Comparison of ENCODE assay signal across 14 cellular contexts in the genomic region with DNA sequence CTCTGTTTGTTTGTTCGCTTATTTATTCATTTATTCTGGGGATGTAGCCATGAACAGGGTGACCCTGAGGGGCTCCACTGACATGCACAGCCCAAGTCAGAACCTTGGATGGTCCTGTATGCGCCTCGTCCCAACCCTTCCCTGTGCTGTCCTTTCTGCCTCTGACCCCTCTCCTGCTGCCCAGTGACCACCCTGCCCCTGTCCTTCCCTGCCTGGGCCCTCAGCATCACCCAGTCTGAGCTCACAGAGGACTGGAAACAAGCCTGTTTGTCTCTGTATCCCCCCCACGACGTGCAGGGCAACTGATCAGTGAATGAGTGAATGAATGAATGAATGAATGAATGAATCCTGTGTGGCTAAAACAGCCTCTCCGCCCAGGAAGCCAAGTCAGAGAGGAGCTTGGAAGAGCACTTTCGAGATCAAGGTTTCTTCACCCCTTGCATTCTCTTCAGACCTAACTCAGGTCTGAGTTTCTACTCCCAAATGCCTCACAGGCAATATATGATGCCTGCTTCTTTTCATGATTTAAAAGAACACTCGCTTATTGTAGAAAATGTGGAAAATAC.
DNase-seq lines count a peak whose midpoint lies in the region; ATAC-seq, FAIRE-seq and TF ChIP-seq lines count a peak whose summit lies in the region.
"Had no signal": no experiment of that assay in that cellular context is flagged by ENCODE, and none has a peak within 500 bp of the region (broad histone marks: within the 10 kb centered on the region; RNA-seq: fewer than 3 reads in every experiment).

No MANE protein-coding gene starts in this region.

- WGBS in H9 (ENCODE audit: extremely low coverage, insufficient read length, low lambda C conversion rate): no CpG with 5 or more reads among the region's 8 CpGs

- intact Hi-C loops in CD14-positive monocyte (cut with micrococcal nuclease): loop anchor here in 1 of 2 donors (5.0 kb wide), 1 partner anchor 67 kb away; no protein-coding TSS in a partner anchor

- no peak overlapping the region for H2BK12ac ChIP-seq in H9 (ENCODE audit: insufficient read length, low read depth, low read length)

- no peaks in the 10 kb centered on the region for H3K27me3 ChIP-seq in H9 (ENCODE audit: insufficient read depth, low read length)

- H4K8ac ChIP-seq in H9 (replicated peaks; ENCODE audit: insufficient read length, low read depth, low read length): no peak overlapping the region

- no peaks in the 10 kb centered on the region for H3K79me1 ChIP-seq in H9 (ENCODE audit: insufficient read depth, low read depth, low read length, poor library complexity, severe bottlenecking)

- H3K27ac Mint-ChIP-seq in CD14-positive monocyte: peak overlapping the region in 2 of 7 donors; percentile 6 to 22
- H3K27ac Mint-ChIP-seq in H9: no peak overlapping the region
- no peak overlapping the region for H3K27ac Mint-ChIP-seq in osteocyte (ENCODE audit: unreplicated experiment)
- H3K27ac Mint-ChIP-seq in immature natural killer cell: no peak overlapping the region
- H3K27ac Mint-ChIP-seq: CD8-positive, alpha-beta memory T cell had no signal

- H2AFZ ChIP-seq in H9 (ENCODE audit: low read length): no peak overlapping the region

- H3K9ac ChIP-seq in H9 (ENCODE audit: extremely low read depth, insufficient read length, low read length): no peak overlapping the region

- H3K9me3 ChIP-seq in H9 (ENCODE audit: control insufficient read depth, low read depth, low read length): no peaks in the 10 kb centered on the region

- DNase-seq in CD14-positive monocyte (ENCODE audit: low spot score) (peak; percentile 20), H9 (peak; percentile 22), coronary artery (ENCODE audit: low spot score) (peak; percentile 43), osteocyte (ENCODE audit: extremely low spot score, unreplicated experiment) (peak; percentile 78), urothelium cell line (ENCODE audit: low spot score) (no peak), immature natural killer cell (no peak)
- DNase-seq: CD8-positive, alpha-beta memory T cell; GF-D8; NCI-H146; NCI-H2081 treated with DMSO at 0.1 percent for 48 hours; NCI-H526 treated with DMSO at 0.1 percent for 48 hours; NK-92 treated with Interleukin-12 subunit alpha and Interleukin-12 subunit beta, amount 100 ng/mL, for 24 hours had no signal

- H3K14ac ChIP-seq in H9 (ENCODE audit: insufficient read depth, low read length): no peak overlapping the region

- no peak for ATAC-seq in GM21576 (IDR thresholded peaks at IDR 0.05; ENCODE audit: unreplicated experiment)
- ATAC-seq: HCT116 had no signal

- no peaks in the 10 kb centered on the region for H3K4me1 ChIP-seq in H9 (ENCODE audit: insufficient read depth, low read length)

- H3K4me3 ChIP-seq in coronary artery: no peak overlapping the region

- TF ChIP-seq CTCF in CD14-positive monocyte (IDR thresholded peaks at IDR 0.05) (no peak), H9 (conservative IDR thresholded peaks at IDR 0.05) (no peak), coronary artery (IDR thresholded peaks at IDR 0.05) (no peak), osteocyte (IDR thresholded peaks at IDR 0.05) (no peak)

- H3K4me3 Mint-ChIP-seq in CD14-positive monocyte (no peak overlapping the region), H9 (no peak overlapping the region), osteocyte (ENCODE audit: unreplicated experiment) (no peak overlapping the region), immature natural killer cell (no peak overlapping the region)
- H3K4me3 Mint-ChIP-seq: CD8-positive, alpha-beta memory T cell had no signal

- H4K20me1 ChIP-seq in H9 (ENCODE audit: control insufficient read depth, insufficient read depth, insufficient read length): no peaks in the 10 kb centered on the region

- no peak overlapping the region for H2BK5ac ChIP-seq in H9 (ENCODE audit: insufficient read length, low read length)

- no peak overlapping the region for H2BK15ac ChIP-seq in H9 (ENCODE audit: low read depth, low read length)

- no peak overlapping the region for H3K4ac ChIP-seq in H9 (ENCODE audit: low read depth, low read length)

- H3K79me2 ChIP-seq in H9 (ENCODE audit: insufficient read depth, low read length): no peaks in the 10 kb centered on the region

- H3K23ac ChIP-seq in H9 (ENCODE audit: insufficient read length, low read depth, low read length): no peak overlapping the region

- H3K23me2 ChIP-seq in H9 (ENCODE audit: insufficient read length, low read depth, low read length, poor library complexity, severe bottlenecking): no peaks in the 10 kb centered on the region

- no peak overlapping the region for H3T11ph ChIP-seq in H9 (ENCODE audit: low read length)

- H3K18ac ChIP-seq in H9 (ENCODE audit: insufficient read length, low read depth, low read length): no peak overlapping the region

- no peak overlapping the region for H3K27ac ChIP-seq in H9 (ENCODE audit: insufficient read length, low read depth, low read length)
- no peak overlapping the region for H3K27ac ChIP-seq in coronary artery

- H4K5ac ChIP-seq in H9 (ENCODE audit: insufficient read length, low read depth, low read length): no peak overlapping the region

- H3K36me3 Mint-ChIP-seq in CD14-positive monocyte: peaks cover 15 to 23% of the 10 kb centered on the region in 2 donors
- no peaks in the 10 kb centered on the region for H3K36me3 Mint-ChIP-seq in H9 (ENCODE audit: insufficient read depth in 1 of 3, low read depth in 3 of 3)
- H3K36me3 Mint-ChIP-seq in osteocyte (ENCODE audit: unreplicated experiment): no peaks in the 10 kb centered on the region
- no peaks in the 10 kb centered on the region for H3K36me3 Mint-ChIP-seq in immature natural killer cell

- peaks cover 10% of the 10 kb centered on the region for H3K4me1 Mint-ChIP-seq in CD14-positive monocyte
- H3K4me1 Mint-ChIP-seq in H9: peaks cover 7 to 11% of the 10 kb centered on the region in 2 experiments
- H3K4me1 Mint-ChIP-seq in osteocyte (ENCODE audit: unreplicated experiment): peaks cover 28% of the 10 kb centered on the region
- H3K4me1 Mint-ChIP-seq in immature natural killer cell: no peaks in the 10 kb centered on the region

- H2BK20ac ChIP-seq in H9 (ENCODE audit: low read depth, low read length, poor library complexity, severe bottlenecking): no peak overlapping the region

- FAIRE-seq in urothelium cell line (lab: Jason Lieb, UNC): no peak

- no peak overlapping the region for H2AK5ac ChIP-seq in H9 (ENCODE audit: insufficient read length, low read length)

- H3K4me2 ChIP-seq in H9 (ENCODE audit: insufficient read depth, insufficient read length, low read length): no peak overlapping the region

- H3K56ac ChIP-seq in H9 (ENCODE audit: insufficient read length, low read depth, low read length): no peak overlapping the region

- no peak overlapping the region for H2BK120ac ChIP-seq in H9 (ENCODE audit: low read depth, low read length, poor library complexity, severe bottlenecking)

- H3K27me3 Mint-ChIP-seq in CD14-positive monocyte (ENCODE audit: low read depth in 3 of 3) (peaks cover 0 to 10% (median 7%) of the 10 kb centered on the region in 3 donors), H9 (ENCODE audit: low read depth) (no peaks in the 10 kb centered on the region), osteocyte (ENCODE audit: unreplicated experiment) (no peaks in the 10 kb centered on the region), immature natural killer cell (ENCODE audit: low read depth in 3 of 3) (peaks cover 0 to 9% (median 7%) of the 10 kb centered on the region in 3 donors)

- H4K91ac ChIP-seq in H9 (ENCODE audit: insufficient read length, low read depth, low read length): no peak overlapping the region

- no peaks in the 10 kb centered on the region for H3K9me3 Mint-ChIP-seq in CD14-positive monocyte
- no peaks in the 10 kb centered on the region for H3K9me3 Mint-ChIP-seq in H9
- H3K9me3 Mint-ChIP-seq in osteocyte (ENCODE audit: unreplicated experiment): no peaks in the 10 kb centered on the region
- peaks cover 0 to 2% (median 0%) of the 10 kb centered on the region in 6 donors for H3K9me3 Mint-ChIP-seq in immature natural killer cell
- H3K9me3 Mint-ChIP-seq: CD8-positive, alpha-beta memory T cell had no signal

Comparison
In these comparisons a context has a peak if more than half of its experiments do, and no peak if none do; other contexts are left out.
1. DNase-seq: peak in CD14-positive monocyte (single experiment), H9 (single experiment), coronary artery (single experiment) and osteocyte (single experiment); none in urothelium cell line (single experiment) and immature natural killer cell (0 of 3).